ENCODE assay signal across 1 cellular context in the genomic region with DNA sequence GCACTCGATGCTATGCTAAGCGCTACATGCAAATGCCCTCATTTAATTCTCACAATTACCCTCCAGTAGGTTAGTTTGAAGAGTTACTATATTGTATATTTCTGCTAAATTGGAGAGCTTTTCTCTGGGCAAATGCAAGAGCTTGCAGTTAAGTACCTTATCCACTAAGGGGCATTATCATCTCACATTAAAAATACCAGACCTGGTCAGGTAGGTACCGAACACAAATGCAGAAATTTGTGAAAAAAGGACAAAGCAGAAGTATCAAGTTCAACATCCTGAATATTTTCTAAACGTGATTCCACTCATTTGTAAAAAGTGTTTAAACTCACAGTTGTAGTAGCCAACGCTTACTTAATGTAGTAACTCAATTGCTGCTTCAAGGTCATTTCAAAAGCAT.
TF ChIP-seq lines count a peak whose summit lies in the region.

No MANE protein-coding gene starts in this region.

TF ChIP-seq in WTC11, 78 proteins besides CTCF, POLR2A, EP300 and RAD21 (continued from another document):
- TF ChIP-seq, protein P1, sequence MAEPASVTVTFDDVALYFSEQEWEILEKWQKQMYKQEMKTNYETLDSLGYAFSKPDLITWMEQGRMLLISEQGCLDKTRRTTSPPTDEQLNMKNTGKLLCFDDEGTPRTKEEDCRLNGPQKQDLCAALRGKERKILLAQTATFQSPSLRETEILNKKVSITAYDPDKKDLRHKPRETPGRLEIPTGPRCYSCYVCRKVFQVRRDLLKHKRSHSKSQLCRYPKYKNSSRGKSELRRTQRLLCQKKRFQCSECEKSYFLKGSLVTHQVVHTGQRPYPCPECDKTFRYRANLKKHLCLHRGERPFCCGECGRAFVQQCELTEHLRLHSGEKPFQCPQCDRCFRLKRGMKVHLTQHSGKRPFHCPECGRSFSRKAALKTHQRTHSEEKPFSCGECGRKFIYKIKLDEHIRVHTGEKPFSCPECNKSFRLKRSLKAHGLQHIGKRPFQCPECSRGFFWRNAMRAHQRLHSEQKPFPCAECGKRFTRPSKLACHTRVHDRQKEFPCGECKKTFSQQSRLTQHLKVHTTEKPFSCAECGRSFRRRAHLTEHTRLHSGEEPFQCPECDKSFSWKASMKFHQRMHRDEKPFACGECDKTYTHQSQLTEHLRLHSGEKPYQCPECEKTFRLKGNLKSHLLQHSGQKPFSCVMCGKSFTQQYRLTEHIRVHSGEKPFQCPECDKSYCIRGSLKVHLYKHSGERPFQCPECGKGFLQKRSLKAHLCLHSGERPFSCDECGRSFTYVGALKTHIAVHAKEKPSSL (CRISPR knock-in tag; conservative IDR thresholded peaks at IDR 0.05) = no peak
